ENCODE assay signal across 8 cellular contexts in the genomic region with DNA sequence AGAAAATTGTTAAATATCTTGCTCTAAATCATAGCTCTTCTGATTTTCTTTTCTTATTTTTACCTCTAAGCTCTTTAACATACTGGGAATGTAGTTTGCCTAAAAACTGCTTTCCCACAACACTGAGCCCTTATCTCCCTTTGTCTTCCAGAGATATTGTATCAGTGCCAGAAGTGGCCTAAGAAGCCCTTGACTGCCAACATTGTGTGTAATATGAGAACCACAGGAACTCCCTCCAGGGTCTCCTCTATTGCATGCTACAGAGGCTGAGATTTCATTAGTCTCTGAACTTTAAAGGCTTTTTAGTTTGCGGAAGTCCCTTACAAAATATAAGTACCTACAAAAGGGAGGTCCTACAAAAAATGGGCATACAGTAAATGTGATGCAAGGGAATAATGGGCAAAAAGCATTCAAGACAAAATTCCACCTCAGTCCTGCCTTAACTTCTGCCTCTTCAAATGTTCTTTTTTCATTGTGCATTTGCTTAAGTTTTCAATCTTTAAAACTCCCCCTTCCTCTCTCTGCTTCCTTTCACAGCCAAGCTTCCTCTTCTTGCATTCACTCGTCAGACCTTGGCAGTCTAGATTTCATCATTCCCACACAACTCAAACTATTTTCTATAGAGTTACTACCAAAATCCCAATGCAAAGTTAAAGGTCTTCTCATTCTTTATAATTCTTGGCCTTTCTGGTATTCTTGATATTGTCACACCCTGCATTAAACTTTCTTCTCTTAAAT.
DNase-seq lines count a peak whose midpoint lies in the region; ATAC-seq, FAIRE-seq and TF ChIP-seq lines count a peak whose summit lies in the region.

No MANE protein-coding gene starts in this region.

- H4K20me1 ChIP-seq in keratinocyte (ENCODE audit: control insufficient read depth, extremely low read depth, insufficient read depth, low read length): no peaks in the 10 kb centered on the region

- ATAC-seq in SK-N-SH treated with all-trans-retinoic acid at 6 μM for 48 hours (peak; percentile 58), GM18519 (IDR thresholded peaks at IDR 0.05; ENCODE audit: low FRiP score, unreplicated experiment) (no peak), GM18858 (IDR thresholded peaks at IDR 0.05; ENCODE audit: unreplicated experiment) (no peak)

- peak overlapping the region; percentile 87 for H3K4me2 ChIP-seq in keratinocyte (ENCODE audit: control insufficient read depth, extremely low read depth, insufficient read depth, low read depth, low read length)

- H3K27me3 ChIP-seq in keratinocyte (ENCODE audit: control insufficient read depth, extremely low read depth, insufficient read depth, low read length): no peaks in the 10 kb centered on the region

- peak; percentile 84 for FAIRE-seq in keratinocyte (lab: Jason Lieb, UNC)

- peak; percentile 44 for DNase-seq in AG20443 (ENCODE audit: low spot score)
- peak; percentile 63 for DNase-seq in KBM-7
- no peak for DNase-seq in keratinocyte (ENCODE audit: low read depth, low spot score)
- DNase-seq in SW480 (ENCODE audit: low spot score): no peak
- no peak for DNase-seq in GM20000 (ENCODE audit: low spot score)

- peak overlapping the region in 2 of 3 experiments; percentile 12 to 14 for H3K4me3 ChIP-seq in keratinocyte (ENCODE audit: control insufficient read depth in 2 of 3, extremely low read depth in 1 of 3, insufficient read depth in 2 of 3, low read depth in 1 of 3, low read length in 3 of 3)

- H3K9ac ChIP-seq in keratinocyte (ENCODE audit: control insufficient read depth, extremely low read depth, insufficient read depth, low read length): no peak overlapping the region

- no peaks in the 10 kb centered on the region for H3K9me3 ChIP-seq in keratinocyte (ENCODE audit: control insufficient read depth, low read depth, low read length)

- H3K4me1 ChIP-seq in keratinocyte (ENCODE audit: control insufficient read depth, extremely low read depth, insufficient read depth, low read length): peaks cover 48% of the 10 kb centered on the region

- H3K27ac ChIP-seq in keratinocyte (ENCODE audit: control insufficient read depth, insufficient read depth, low read length): peak overlapping the region; percentile 81

- H3K36me3 ChIP-seq in keratinocyte (ENCODE audit: control insufficient read depth in 2 of 2, extremely low read depth in 1 of 2, insufficient read depth in 2 of 2, low read length in 2 of 2): no peaks in the 10 kb centered on the region

- in situ Hi-C loops in KBM-7 (cut with MboI; ENCODE audit: low pct_unique_long_range_greater_than_20kb, low sequenced_read_pairs): no loop called here

- H2AFZ ChIP-seq in keratinocyte (ENCODE audit: control insufficient read depth, low read length): no peak overlapping the region

- dilution Hi-C loops in keratinocyte (cut with MboI; ENCODE audit: extremely low pct_ligation_motif_present, low sequenced_read_pairs): no loop called here

- TF ChIP-seq CTCF in keratinocyte (optimal IDR thresholded peaks at IDR 0.05 in 1 of 3, IDR thresholded peaks at IDR 0.05 in 1 of 3, conservative IDR thresholded peaks at IDR 0.05 in 1 of 3; ENCODE audit: extremely low read depth in 1 of 3, insufficient read depth in 2 of 3, low read length in 3 of 3) (no peak), GM20000 (IDR thresholded peaks at IDR 0.05; ENCODE audit: extremely low read depth, missing control alignments) (no peak)

- H3K79me2 ChIP-seq in keratinocyte (ENCODE audit: control insufficient read depth, insufficient read depth, low read length): peaks cover 2% of the 10 kb centered on the region

- no peaks in the 10 kb centered on the region for H3K9me1 ChIP-seq in keratinocyte (ENCODE audit: control insufficient read depth, extremely low read depth, insufficient read depth, low read length)

TF ChIP-seq in SK-N-SH treated with all-trans-retinoic acid at 6 μM for 48 hours, 23 proteins besides CTCF, POLR2A, EP300 and RAD21 (continues in another document):
- TF ChIP-seq, protein P1, sequence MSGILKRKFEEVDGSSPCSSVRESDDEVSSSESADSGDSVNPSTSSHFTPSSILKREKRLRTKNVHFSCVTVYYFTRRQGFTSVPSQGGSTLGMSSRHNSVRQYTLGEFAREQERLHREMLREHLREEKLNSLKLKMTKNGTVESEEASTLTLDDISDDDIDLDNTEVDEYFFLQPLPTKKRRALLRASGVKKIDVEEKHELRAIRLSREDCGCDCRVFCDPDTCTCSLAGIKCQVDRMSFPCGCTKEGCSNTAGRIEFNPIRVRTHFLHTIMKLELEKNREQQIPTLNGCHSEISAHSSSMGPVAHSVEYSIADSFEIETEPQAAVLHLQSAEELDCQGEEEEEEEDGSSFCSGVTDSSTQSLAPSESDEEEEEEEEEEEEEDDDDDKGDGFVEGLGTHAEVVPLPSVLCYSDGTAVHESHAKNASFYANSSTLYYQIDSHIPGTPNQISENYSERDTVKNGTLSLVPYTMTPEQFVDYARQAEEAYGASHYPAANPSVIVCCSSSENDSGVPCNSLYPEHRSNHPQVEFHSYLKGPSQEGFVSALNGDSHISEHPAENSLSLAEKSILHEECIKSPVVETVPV (CRISPR knock-in tag; IDR thresholded peaks at IDR 0.05): no peak
- TF ChIP-seq PPARA (CRISPR knock-in tag; IDR thresholded peaks at IDR 0.05; ENCODE audit: borderline replicate concordance): no peak
- TF ChIP-seq ZFP3 (CRISPR knock-in tag; IDR thresholded peaks at IDR 0.05): no peak
- no peak for TF ChIP-seq BACH2 (CRISPR knock-in tag; IDR thresholded peaks at IDR 0.05; ENCODE audit: borderline replicate concordance)
- TF ChIP-seq ZNF565 (CRISPR knock-in tag; conservative IDR thresholded peaks at IDR 0.05; ENCODE audit: low read depth): no peak
- TF ChIP-seq TOX (CRISPR knock-in tag; IDR thresholded peaks at IDR 0.05; ENCODE audit: borderline replicate concordance): no peak
- TF ChIP-seq SNAI2 (CRISPR knock-in tag; IDR thresholded peaks at IDR 0.05): no peak
- TF ChIP-seq ESRRG (CRISPR knock-in tag; IDR thresholded peaks at IDR 0.05): no peak
- TF ChIP-seq ARNTL (CRISPR knock-in tag; IDR thresholded peaks at IDR 0.05; ENCODE audit: borderline replicate concordance, low read depth): no peak
- TF ChIP-seq ZC3H10 (CRISPR knock-in tag; IDR thresholded peaks at IDR 0.05): no peak
- TF ChIP-seq RARB (CRISPR knock-in tag; IDR thresholded peaks at IDR 0.05): no peak
- TF ChIP-seq TCF4 (CRISPR knock-in tag; IDR thresholded peaks at IDR 0.05; ENCODE audit: borderline replicate concordance): no peak
- TF ChIP-seq OSR1 (CRISPR knock-in tag; IDR thresholded peaks at IDR 0.05): no peak
- TF ChIP-seq, protein P2, sequence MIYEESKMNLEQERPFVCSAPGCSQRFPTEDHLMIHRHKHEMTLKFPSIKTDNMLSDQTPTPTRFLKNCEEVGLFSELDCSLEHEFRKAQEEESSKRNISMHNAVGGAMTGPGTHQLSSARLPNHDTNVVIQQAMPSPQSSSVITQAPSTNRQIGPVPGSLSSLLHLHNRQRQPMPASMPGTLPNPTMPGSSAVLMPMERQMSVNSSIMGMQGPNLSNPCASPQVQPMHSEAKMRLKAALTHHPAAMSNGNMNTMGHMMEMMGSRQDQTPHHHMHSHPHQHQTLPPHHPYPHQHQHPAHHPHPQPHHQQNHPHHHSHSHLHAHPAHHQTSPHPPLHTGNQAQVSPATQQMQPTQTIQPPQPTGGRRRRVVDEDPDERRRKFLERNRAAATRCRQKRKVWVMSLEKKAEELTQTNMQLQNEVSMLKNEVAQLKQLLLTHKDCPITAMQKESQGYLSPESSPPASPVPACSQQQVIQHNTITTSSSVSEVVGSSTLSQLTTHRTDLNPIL (CRISPR knock-in tag; IDR thresholded peaks at IDR 0.05; ENCODE audit: low read depth): no peak
- no peak for TF ChIP-seq CSDC2 (CRISPR knock-in tag; IDR thresholded peaks at IDR 0.05)
- TF ChIP-seq ISL1 (CRISPR knock-in tag; IDR thresholded peaks at IDR 0.05): no peak
- no peak for TF ChIP-seq GLIS3 (CRISPR knock-in tag; IDR thresholded peaks at IDR 0.05)
- no peak for TF ChIP-seq ZNF70 (CRISPR knock-in tag; IDR thresholded peaks at IDR 0.05)
- no peak for TF ChIP-seq TSHZ2 (CRISPR knock-in tag; IDR thresholded peaks at IDR 0.05)

Comparison
In these comparisons a context has a peak if more than half of its experiments do, and no peak if none do; other contexts are left out.
1. DNase-seq: peak in AG20443 (single experiment) and KBM-7 (single experiment); none in keratinocyte (single experiment), SW480 (single experiment) and GM20000 (single experiment).